Comparison of ENCODE assay signal across 20 cellular contexts in genomic region chrX:127558811-127559210, GRCh38.
DNase-seq lines count a peak whose midpoint lies in the region; ATAC-seq, FAIRE-seq and TF ChIP-seq lines count a peak whose summit lies in the region.
"Had no signal": no experiment of that assay in that cellular context is flagged by ENCODE, and none has a peak within 500 bp of the region (broad histone marks: within the 10 kb centered on the region; RNA-seq: fewer than 3 reads in every experiment).

No MANE protein-coding gene starts in this region.

- no peak overlapping the region for H4K8ac ChIP-seq in mesenchymal stem cell (ENCODE audit: low read length)

- TF ChIP-seq CTCF in kidney (IDR thresholded peaks at IDR 0.05; ENCODE audit: borderline replicate concordance, extremely low read depth, insufficient read depth) (no peak), heart left ventricle (IDR thresholded peaks at IDR 0.05) (no peak)

- H3K9ac ChIP-seq in kidney (ENCODE audit: low read length in 2 of 2) (no peak overlapping the region), mesenchymal stem cell (ENCODE audit: low read length) (no peak overlapping the region)

- no peak overlapping the region for H3K4ac ChIP-seq in mesenchymal stem cell (ENCODE audit: low read depth in 1 of 2, low read length in 2 of 2)

- no peak for TF ChIP-seq POLR2A in heart left ventricle (IDR thresholded peaks at IDR 0.05)

- no peak overlapping the region for H3K27ac ChIP-seq in kidney (ENCODE audit: low read depth in 2 of 2, low read length in 2 of 2)
- peak overlapping the region; percentile 68 for H3K27ac ChIP-seq in mesenchymal stem cell (ENCODE audit: low read length, poor library complexity, severe bottlenecking)
- no peak overlapping the region for H3K27ac ChIP-seq in heart left ventricle

- no peak overlapping the region for H3K4me2 ChIP-seq in mesenchymal stem cell (ENCODE audit: low read length, poor library complexity, severe bottlenecking)
- H3K4me2 ChIP-seq: GM23338 had no signal

- no peak overlapping the region for H3K23ac ChIP-seq in mesenchymal stem cell (ENCODE audit: low read length in 2 of 2)

- FAIRE-seq in kidney (lab: Jason Lieb, UNC), result peak; percentile 27
- FAIRE-seq: GM12892, GM18507, H54 had no signal

- no peak overlapping the region for H2BK120ac ChIP-seq in mesenchymal stem cell (ENCODE audit: low read depth, low read length)

- no peak overlapping the region for H4K91ac ChIP-seq in mesenchymal stem cell (ENCODE audit: low read length)

- H3K4me1 Mint-ChIP-seq in activated T-cell treated with anti-CD3 and anti-CD28 coated beads, Interleukin-2, amount 50 U/mL, for 24 hours (ENCODE audit: low read depth), result no peaks in the 10 kb centered on the region
- H3K4me1 Mint-ChIP-seq: CD4-positive, CD25-positive, alpha-beta regulatory T cell; CD8-positive, alpha-beta memory T cell; GM23338 had no signal

- no CpG with 5 or more reads among the region's 2 CpGs for WGBS in mesenchymal stem cell
- 43 to 78% (median 53%) methylated on average over 2 of the region's 2 CpGs for WGBS in heart left ventricle, 4 donors

- no peaks in the 10 kb centered on the region for H3K4me1 ChIP-seq in kidney (ENCODE audit: control insufficient read depth in 1 of 2, insufficient read depth in 1 of 2, low read depth in 1 of 2, low read length in 2 of 2)
- H3K4me1 ChIP-seq in mesenchymal stem cell (ENCODE audit: control insufficient read depth, insufficient read depth, low read depth, low read length), result no peaks in the 10 kb centered on the region
- no peaks in the 10 kb centered on the region for H3K4me1 ChIP-seq in heart left ventricle
- H3K4me1 ChIP-seq: BE2C, Caco-2 had no signal

- H2BK15ac ChIP-seq in mesenchymal stem cell (ENCODE audit: low read depth, poor library complexity, severe bottlenecking), result no peak overlapping the region

- no peaks in the 10 kb centered on the region for H3K27me3 ChIP-seq in mesenchymal stem cell (ENCODE audit: control insufficient read depth in 1 of 2, insufficient read depth in 1 of 2, low read length in 2 of 2)
- H3K27me3 ChIP-seq in heart left ventricle, result no peaks in the 10 kb centered on the region
- H3K27me3 ChIP-seq: BE2C had no signal

- no peak overlapping the region for H2BK5ac ChIP-seq in mesenchymal stem cell (ENCODE audit: low read depth, low read length, poor library complexity, severe bottlenecking)

- intact Hi-C loops in kidney (cut with DNase I), result no loop called here
- intact Hi-C loops in heart left ventricle (cut with DNase I), result no loop called here

- no peaks in the 10 kb centered on the region for H3K36me3 Mint-ChIP-seq in activated T-cell treated with anti-CD3 and anti-CD28 coated beads, Interleukin-2, amount 50 U/mL, for 24 hours (ENCODE audit: low read depth)
- H3K36me3 Mint-ChIP-seq: CD4-positive, CD25-positive, alpha-beta regulatory T cell; CD8-positive, alpha-beta memory T cell had no signal

- H3K9me3 Mint-ChIP-seq in activated T-cell treated with anti-CD3 and anti-CD28 coated beads, Interleukin-2, amount 50 U/mL, for 24 hours, result peaks cover 6% of the 10 kb centered on the region

- H3K14ac ChIP-seq in mesenchymal stem cell (ENCODE audit: low read length in 2 of 2), result no peak overlapping the region

- no peak for ATAC-seq in heart left ventricle
- ATAC-seq: GM23338 had no signal

- H3K4me3 ChIP-seq in kidney (ENCODE audit: low read length in 2 of 2), result no peak overlapping the region
- H3K4me3 ChIP-seq in mesenchymal stem cell (ENCODE audit: insufficient read depth in 1 of 2, low read depth in 1 of 2, low read length in 2 of 2), result no peak overlapping the region
- no peak overlapping the region for H3K4me3 ChIP-seq in heart left ventricle
- H3K4me3 ChIP-seq: GM23338 had no signal

- no peaks in the 10 kb centered on the region for H3K79me1 ChIP-seq in mesenchymal stem cell (replicated peaks; ENCODE audit: low read length, poor library complexity, severe bottlenecking)

- H2BK12ac ChIP-seq in mesenchymal stem cell (ENCODE audit: low read length in 2 of 2), result no peak overlapping the region

- no peak overlapping the region for H2AFZ ChIP-seq in mesenchymal stem cell (ENCODE audit: low read depth, low read length)
- H2AFZ ChIP-seq: GM23338 had no signal

- no peak overlapping the region for H2AK5ac ChIP-seq in mesenchymal stem cell (ENCODE audit: low read length, severe bottlenecking)

- H3K9me3 ChIP-seq in kidney (ENCODE audit: control insufficient read depth in 1 of 2, low read length in 2 of 2) (no peaks in the 10 kb centered on the region), mesenchymal stem cell (ENCODE audit: control insufficient read depth, low read length) (no peaks in the 10 kb centered on the region), heart left ventricle (peaks cover 0 to 11% (median 0%) of the 10 kb centered on the region in 12 donors)
- H3K9me3 ChIP-seq: BE2C, Caco-2 had no signal

- H3K4me3 Mint-ChIP-seq in activated T-cell treated with anti-CD3 and anti-CD28 coated beads, Interleukin-2, amount 50 U/mL, for 24 hours, result no peak overlapping the region
- H3K4me3 Mint-ChIP-seq: CD4-positive, CD25-positive, alpha-beta regulatory T cell; CD8-positive, alpha-beta memory T cell; GM23338; HFFc6 had no signal

- H3K27ac Mint-ChIP-seq in activated T-cell treated with anti-CD3 and anti-CD28 coated beads, Interleukin-2, amount 50 U/mL, for 24 hours, result no peak overlapping the region
- H3K27ac Mint-ChIP-seq: CD4-positive, CD25-positive, alpha-beta regulatory T cell; CD8-positive, alpha-beta memory T cell; GM23338; HFFc6 had no signal

- H3K18ac ChIP-seq in mesenchymal stem cell (ENCODE audit: low read depth in 1 of 2, low read length in 2 of 2), result no peak overlapping the region

- H3K27me3 Mint-ChIP-seq in activated T-cell treated with anti-CD3 and anti-CD28 coated beads, Interleukin-2, amount 50 U/mL, for 24 hours, result peaks cover 5% of the 10 kb centered on the region
- H3K27me3 Mint-ChIP-seq: CD4-positive, CD25-positive, alpha-beta regulatory T cell had no signal

- DNase-seq in HK-2 (ENCODE audit: unreplicated experiment) (peak; percentile 10), kidney (no peak), mesenchymal stem cell (no peak), heart left ventricle (no peak)
- DNase-seq in activated T-cell treated with anti-CD3 and anti-CD28 coated beads, Interleukin-2, amount 50 U/mL, for 24 hours, result no peak
- no peak for DNase-seq in activated naive CD4-positive, alpha-beta T cell treated with anti-CD3 and anti-CD28 coated beads, Interleukin-2, amount 50 U/mL, for 16 hours
- DNase-seq: BE2C; C1 segment of cervical spinal cord; Caco-2; CD4-positive, CD25-positive, alpha-beta regulatory T cell; CD8-positive, alpha-beta memory T cell; DMS153; DMS79; GDM1; HCEC 1CT; HFFc6 had no signal

- H3K36me3 ChIP-seq in kidney (ENCODE audit: control insufficient read depth in 1 of 2, insufficient read depth in 2 of 2, low read length in 2 of 2) (no peaks in the 10 kb centered on the region), mesenchymal stem cell (ENCODE audit: control insufficient read depth in 1 of 2, insufficient read depth in 2 of 2, low read depth in 1 of 2, low read length in 2 of 2) (no peaks in the 10 kb centered on the region), heart left ventricle (no peaks in the 10 kb centered on the region)
- H3K36me3 ChIP-seq: BE2C had no signal
